24 cellular contexts compared by ENCODE assay signal in genomic region chr1:167230437-167230836, GRCh38.
"Had no signal": no experiment of that assay in that cellular context is flagged by ENCODE, and none has a peak within 500 bp of the region (broad histone marks: within the 10 kb centered on the region; RNA-seq: fewer than 3 reads in every experiment).

No MANE protein-coding gene starts in this region.

- H3K36me3 ChIP-seq: gastroesophageal sphincter, left ventricle myocardium inferior, neural progenitor cell, right atrium auricular region, uterus had no signal

- FAIRE-seq: endothelial cell of umbilical vein had no signal

- H3K9ac ChIP-seq: neural progenitor cell had no signal

- ATAC-seq: gastroesophageal sphincter; stimulated activated naive CD8-positive, alpha-beta T cell treated with anti-CD3 and anti-CD28 coated beads, Interleukin-15, Interleukin-2, amounts not matched to agents 100 U/mL and 50 U/mL, for 24 hours had no signal

- H3K4me3 ChIP-seq: gastroesophageal sphincter, hepatocyte, left ventricle myocardium inferior, lung, neural progenitor cell, right atrium auricular region, testis, uterus had no signal

- H3K27me3 ChIP-seq: gastroesophageal sphincter, hepatocyte, neural progenitor cell, right atrium auricular region, testis, uterus had no signal

- H3K27ac ChIP-seq: gastroesophageal sphincter, hepatocyte, left ventricle myocardium inferior, neural progenitor cell, right atrium auricular region, testis, uterus had no signal

- H2AFZ ChIP-seq: hepatocyte, neural progenitor cell had no signal

- DNase-seq: activated B cell treated with CpG ODN at 0.5 μM for 24 hours; activated effector memory CD4-positive, alpha-beta T cell treated with anti-CD3 and anti-CD28 coated beads, Interleukin-2, amount 50 U/mL, for 16 hours; activated naive CD4-positive, alpha-beta T cell treated with anti-CD3 and anti-CD28 coated beads, Interleukin-2, amount 10 ng/mL, durations not matched to agents 7 days and 5 days; activated naive CD8-positive, alpha-beta T cell treated with anti-CD3 and anti-CD28 coated beads, Interleukin-2, amount 10 ng/mL, durations not matched to agents 7 days and 5 days; amniotic stem cell; caudate nucleus; cortex of kidney; islet precursor cell; left ventricle myocardium inferior; mesendoderm; natural killer cell; stimulated activated CD4-positive, alpha-beta T cell treated with anti-CD3 and anti-CD28 coated beads, Interleukin-15, amount 100 ng/mL, for 24 hours; stimulated activated CD4-positive, alpha-beta T cell treated with anti-CD3 and anti-CD28 coated beads, Interleukin-2, amount 100 ng/mL, for 24 hours; stimulated activated naive CD8-positive, alpha-beta T cell treated with anti-CD3 and anti-CD28 coated beads, Interleukin-15, Interleukin-2, amounts not matched to agents 100 U/mL and 50 U/mL, for 24 hours; testis; trophoblast cell; uterus had no signal

- H3K9me3 ChIP-seq: gastroesophageal sphincter, left ventricle myocardium inferior, right atrium auricular region, testis, uterus had no signal

- H3K27me3 Mint-ChIP-seq: activated B cell treated with CpG ODN at 0.5 μM for 24 hours; activated naive CD4-positive, alpha-beta T cell treated with anti-CD3 and anti-CD28 coated beads, Interleukin-2, amount 10 ng/mL, durations not matched to agents 7 days and 5 days; activated naive CD8-positive, alpha-beta T cell treated with anti-CD3 and anti-CD28 coated beads, Interleukin-2, amount 10 ng/mL, durations not matched to agents 7 days and 5 days had no signal

- H3K4me3 Mint-ChIP-seq: activated B cell treated with CpG ODN at 0.5 μM for 24 hours; activated naive CD4-positive, alpha-beta T cell treated with anti-CD3 and anti-CD28 coated beads, Interleukin-2, amount 10 ng/mL, durations not matched to agents 7 days and 5 days; activated naive CD8-positive, alpha-beta T cell treated with anti-CD3 and anti-CD28 coated beads, Interleukin-2, amount 10 ng/mL, durations not matched to agents 7 days and 5 days; activated T-helper 1 cell treated with anti-CD3 and anti-CD28 coated beads, Interleukin-12 subunit alpha, Interleukin-12 subunit beta, Interleukin-2, Interleukin-4 antibody, amounts not matched to agents 30 ng/mL and 10 ng/mL and 1 ng/mL, durations not matched to agents 14 hours and 24 hours and 36 hours; natural killer cell; neural progenitor cell had no signal

- H3K27ac Mint-ChIP-seq: activated B cell treated with CpG ODN at 0.5 μM for 24 hours; activated naive CD4-positive, alpha-beta T cell treated with anti-CD3 and anti-CD28 coated beads, Interleukin-2, amount 10 ng/mL, durations not matched to agents 7 days and 5 days; activated naive CD8-positive, alpha-beta T cell treated with anti-CD3 and anti-CD28 coated beads, Interleukin-2, amount 10 ng/mL, durations not matched to agents 7 days and 5 days; activated T-helper 1 cell treated with anti-CD3 and anti-CD28 coated beads, Interleukin-12 subunit alpha, Interleukin-12 subunit beta, Interleukin-2, Interleukin-4 antibody, amounts not matched to agents 30 ng/mL and 10 ng/mL and 1 ng/mL, durations not matched to agents 14 hours and 24 hours and 36 hours; natural killer cell; neural progenitor cell had no signal

- H3K36me3 Mint-ChIP-seq: activated naive CD4-positive, alpha-beta T cell treated with anti-CD3 and anti-CD28 coated beads, Interleukin-2, amount 10 ng/mL, durations not matched to agents 7 days and 5 days; natural killer cell; neural progenitor cell had no signal

- H3K4me2 ChIP-seq: hepatocyte, neural progenitor cell had no signal

- H3K9me3 Mint-ChIP-seq: activated B cell treated with CpG ODN at 0.5 μM for 24 hours; activated naive CD4-positive, alpha-beta T cell treated with anti-CD3 and anti-CD28 coated beads, Interleukin-2, amount 10 ng/mL, durations not matched to agents 7 days and 5 days; activated T-helper 1 cell treated with anti-CD3 and anti-CD28 coated beads, Interleukin-12 subunit alpha, Interleukin-12 subunit beta, Interleukin-2, Interleukin-4 antibody, amounts not matched to agents 30 ng/mL and 10 ng/mL and 1 ng/mL, durations not matched to agents 14 hours and 24 hours and 36 hours; natural killer cell had no signal
